25 cellular contexts compared by ENCODE assay signal in the genomic region with DNA sequence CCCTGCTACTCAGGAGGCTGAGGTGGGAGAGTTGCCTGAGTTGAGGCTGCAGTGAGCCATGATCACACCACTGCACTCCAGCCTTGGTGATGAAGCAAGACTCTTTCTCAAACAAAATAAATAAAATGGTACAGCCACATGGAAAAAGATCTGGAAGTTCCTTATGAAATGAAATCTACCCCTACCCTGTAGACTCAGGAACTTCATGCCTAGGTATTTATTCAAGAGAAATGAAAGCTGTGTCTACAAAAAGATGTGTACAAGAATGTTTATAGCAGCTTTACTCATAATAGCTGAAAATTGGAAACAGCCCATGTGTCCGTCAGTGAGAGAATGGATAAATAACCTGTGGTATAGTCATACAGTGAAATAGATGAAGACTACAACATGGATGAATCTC.
"Had no signal": no experiment of that assay in that cellular context is flagged by ENCODE, and none has a peak within 500 bp of the region (broad histone marks: within the 10 kb centered on the region; RNA-seq: fewer than 3 reads in every experiment).

No MANE protein-coding gene starts in this region.

- H3K27ac Mint-ChIP-seq: effector memory CD8-positive, alpha-beta T cell; endodermal cell had no signal

- H3K27me3 ChIP-seq: colonic mucosa, esophagus muscularis mucosa, esophagus squamous epithelium, foreskin keratinocyte, gastrocnemius medialis, gastroesophageal sphincter, heart left ventricle, heart right ventricle, hepatocyte had no signal

- ATAC-seq: effector memory CD8-positive, alpha-beta T cell; esophagus mucosa; foreskin keratinocyte; gastrocnemius medialis; gastroesophageal sphincter; heart left ventricle; heart right ventricle had no signal

- H3K4me3 ChIP-seq: colonic mucosa, coronary artery, dorsolateral prefrontal cortex, esophagus muscularis mucosa, esophagus squamous epithelium, gastrocnemius medialis, gastroesophageal sphincter, heart left ventricle, heart right ventricle, hepatocyte had no signal

- H3K4me1 Mint-ChIP-seq: endodermal cell had no signal

- H3K4me1 ChIP-seq: colonic mucosa, esophagus muscularis mucosa, foreskin keratinocyte, gastrocnemius medialis, gastroesophageal sphincter had no signal

- H3K27ac ChIP-seq: colonic mucosa, coronary artery, dorsolateral prefrontal cortex, epithelial cell of prostate, esophagus muscularis mucosa, esophagus squamous epithelium, foreskin keratinocyte, gastrocnemius medialis, gastroesophageal sphincter, heart left ventricle, heart right ventricle, hepatocyte had no signal

- DNase-seq: colonic mucosa; cortex of kidney; dermis blood vessel endothelial cell; dorsolateral prefrontal cortex; effector CD4-positive, alpha-beta T cell; effector CD8-positive, alpha-beta T cell; effector memory CD4-positive, alpha-beta T cell; effector memory CD8-positive, alpha-beta T cell; endodermal cell; erythroblast; esophagus squamous epithelium; foreskin fibroblast; foreskin keratinocyte; foreskin melanocyte; gastrocnemius medialis; glutamatergic neuron; head of caudate nucleus; heart left ventricle; heart right ventricle had no signal

- H3K4me3 Mint-ChIP-seq: effector memory CD8-positive, alpha-beta T cell; endodermal cell had no signal

- H3K9me3 ChIP-seq: gastrocnemius medialis had no signal

- H3K36me3 ChIP-seq: colonic mucosa, esophagus muscularis mucosa, esophagus squamous epithelium, gastrocnemius medialis, gastroesophageal sphincter, heart left ventricle, heart right ventricle had no signal
